8 cellular contexts compared by ENCODE assay signal in the genomic region with DNA sequence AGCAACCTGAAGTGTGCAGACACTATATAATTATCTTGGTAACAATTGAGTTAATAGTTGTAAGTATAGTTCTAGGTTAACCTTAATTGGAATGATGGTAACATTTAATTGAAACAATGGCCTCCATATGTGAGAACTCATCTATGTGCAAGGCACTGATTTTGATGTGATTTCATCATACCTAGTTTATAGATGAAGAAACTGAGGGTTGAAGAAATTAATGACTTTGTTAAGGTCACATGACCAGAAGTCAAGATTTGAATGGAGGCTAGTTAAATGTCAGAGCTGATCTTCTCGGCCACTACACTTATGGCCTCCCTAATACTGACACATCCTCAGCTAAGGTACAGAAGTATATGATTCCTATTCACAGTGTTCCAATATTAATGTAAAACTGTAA.
"Had no signal": no experiment of that assay in that cellular context is flagged by ENCODE, and none has a peak within 500 bp of the region (broad histone marks: within the 10 kb centered on the region; RNA-seq: fewer than 3 reads in every experiment).

No MANE protein-coding gene starts in this region.

- FAIRE-seq: G401.6, GM12878, GM12891, GM12892, GM18507, GM19239 had no signal

- DNase-seq: GDM1, GF-D8 had no signal

- H3K4me3 ChIP-seq: GM12878 had no signal

- ATAC-seq: GM12878 had no signal
